ENCODE assay signal across 23 cellular contexts in the genomic region with DNA sequence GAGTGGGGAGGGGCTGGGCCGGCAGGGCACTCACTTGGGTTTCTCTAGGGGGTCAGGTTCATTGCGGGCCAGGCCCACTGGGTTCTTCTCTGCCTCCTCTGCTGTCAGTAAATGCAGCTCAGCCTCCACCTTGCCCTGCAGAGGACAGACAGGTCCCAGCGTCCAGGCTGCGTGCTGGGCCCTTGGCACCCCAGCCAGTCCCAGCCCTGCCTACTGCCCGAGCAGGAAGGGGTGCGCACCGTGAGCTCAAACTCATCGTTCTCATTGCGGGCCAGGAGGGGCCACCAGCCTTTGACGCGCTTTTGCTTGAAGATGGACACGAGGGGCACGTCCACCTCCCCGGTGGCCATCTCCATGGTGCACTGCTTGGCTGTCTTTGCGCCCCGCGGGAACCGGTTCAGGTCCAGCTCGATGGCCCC. TPM values are rescaled to one million over a fixed set of nuclear protein-coding genes. Genes with fewer than 3 reads are reported as not detected.
"Had no signal": no experiment of that assay in that cellular context is flagged by ENCODE, and none has a peak within 500 bp of the region (broad histone marks: within the 10 kb centered on the region; RNA-seq: fewer than 3 reads in every experiment).

No MANE protein-coding gene starts in this region.

- H3K27ac ChIP-seq: adrenal gland, cardiac muscle cell, esophagus squamous epithelium, thyroid gland had no signal

- H3K4me1 Mint-ChIP-seq: activated B cell treated with CpG ODN at 0.5 μM for 24 hours; activated CD4-positive, alpha-beta T cell treated with anti-CD3 and anti-CD28 coated beads, Interleukin-2, amount 10 ng/mL, durations not matched to agents 7 days and 5 days; nephron; stimulated activated naive B cell treated with anti-CD40 and anti-IgM and Interleukin-4, amounts not matched to agents 10 μg/mL and 1 μg/mL and 100 μg/mL, for 72 hours had no signal

- H3K4me3 ChIP-seq: adrenal gland, cardiac muscle cell, esophagus squamous epithelium, thyroid gland had no signal

- ATAC-seq: activated T-cell treated with anti-CD3 and anti-CD28 coated beads, Interleukin-2, amount 50 U/mL, for 72 hours; stimulated activated naive B cell treated with anti-CD40 and anti-IgM and Interleukin-4, amounts not matched to agents 10 μg/mL and 1 μg/mL and 100 μg/mL, for 72 hours had no signal

- H3K9me3 Mint-ChIP-seq: activated B cell treated with CpG ODN at 0.5 μM for 24 hours; activated CD4-positive, alpha-beta T cell treated with anti-CD3 and anti-CD28 coated beads, Interleukin-2, amount 10 ng/mL, durations not matched to agents 7 days and 5 days; activated T-cell treated with anti-CD3 and anti-CD28 coated beads, Interleukin-2, amount 50 U/mL, for 72 hours; nephron; stimulated activated naive B cell treated with anti-CD40 and anti-IgM and Interleukin-4, amounts not matched to agents 10 μg/mL and 1 μg/mL and 100 μg/mL, for 72 hours had no signal

- H3K36me3 Mint-ChIP-seq: stimulated activated naive B cell treated with anti-CD40 and anti-IgM and Interleukin-4, amounts not matched to agents 10 μg/mL and 1 μg/mL and 100 μg/mL, for 72 hours had no signal

- FAIRE-seq: colon, TTC549, urothelium cell line had no signal

- DNase-seq: activated B cell treated with CpG ODN at 0.5 μM for 24 hours; activated CD4-positive, alpha-beta T cell treated with anti-CD3 and anti-CD28 coated beads, Interleukin-2, amount 10 ng/mL, durations not matched to agents 7 days and 5 days; activated CD8-positive, alpha-beta memory T cell treated with anti-CD3 and anti-CD28 coated beads, Interleukin-2, amount 50 U/mL, for 48 hours; activated T-cell treated with anti-CD3 and anti-CD28 coated beads, Interleukin-2, amount 50 U/mL, for 72 hours; effector CD4-positive, alpha-beta T cell; esophagus squamous epithelium; hypothalamus; kidney glomerular epithelial cell; stimulated activated CD4-positive, alpha-beta T cell treated with anti-CD3 and anti-CD28 coated beads, Interleukin-15, amount 100 ng/mL, for 24 hours; stimulated activated CD4-positive, alpha-beta T cell treated with anti-CD3 and anti-CD28 coated beads, Interleukin-4, amount 100 ng/mL, for 1 hour; stimulated activated naive B cell treated with anti-CD40 and anti-IgM and Interleukin-4, amounts not matched to agents 10 μg/mL and 1 μg/mL and 100 μg/mL, for 72 hours; SW 1271; thyroid gland had no signal

- H3K27ac Mint-ChIP-seq: activated B cell treated with CpG ODN at 0.5 μM for 24 hours; activated CD4-positive, alpha-beta T cell treated with anti-CD3 and anti-CD28 coated beads, Interleukin-2, amount 10 ng/mL, durations not matched to agents 7 days and 5 days; activated T-cell treated with anti-CD3 and anti-CD28 coated beads, Interleukin-2, amount 50 U/mL, for 72 hours; nephron; stimulated activated naive B cell treated with anti-CD40 and anti-IgM and Interleukin-4, amounts not matched to agents 10 μg/mL and 1 μg/mL and 100 μg/mL, for 72 hours had no signal

- H3K27me3 Mint-ChIP-seq: activated B cell treated with CpG ODN at 0.5 μM for 24 hours; activated CD4-positive, alpha-beta T cell treated with anti-CD3 and anti-CD28 coated beads, Interleukin-2, amount 10 ng/mL, durations not matched to agents 7 days and 5 days had no signal

- H3K36me3 ChIP-seq: adrenal gland, cardiac muscle cell, esophagus squamous epithelium, thyroid gland had no signal

- H3K27me3 ChIP-seq: adrenal gland, cardiac muscle cell, thyroid gland had no signal

- H3K4me3 Mint-ChIP-seq: activated B cell treated with CpG ODN at 0.5 μM for 24 hours; activated CD4-positive, alpha-beta T cell treated with anti-CD3 and anti-CD28 coated beads, Interleukin-2, amount 10 ng/mL, durations not matched to agents 7 days and 5 days; activated T-cell treated with anti-CD3 and anti-CD28 coated beads, Interleukin-2, amount 50 U/mL, for 72 hours; nephron; stimulated activated naive B cell treated with anti-CD40 and anti-IgM and Interleukin-4, amounts not matched to agents 10 μg/mL and 1 μg/mL and 100 μg/mL, for 72 hours had no signal

- H3K9me3 ChIP-seq: adrenal gland, esophagus squamous epithelium, thyroid gland had no signal

RNA-seq across cellular contexts. Expression of gene OTOF, which starts 17.3 kb away (rescaled TPM):
- total RNA-seq: activated B cell treated with CpG ODN at 0.5 μM for 24 hours, cardiac muscle cell, osteocyte had no signal
- polyA plus RNA-seq: cardiac muscle cell had no signal

RNA-seq across cellular contexts. Expression of gene DRC1, which starts 58.9 kb away (rescaled TPM):
- total RNA-seq: activated B cell treated with CpG ODN at 0.5 μM for 24 hours; activated CD4-positive, alpha-beta T cell treated with anti-CD3 and anti-CD28 coated beads, Interleukin-2, amount 10 ng/mL, durations not matched to agents 7 days and 5 days; cardiac muscle cell; esophagus squamous epithelium; fibroblast of villous mesenchyme; osteocyte; T-helper 2 cell treated with Interferon-gamma antibody and Interleukin-4, amounts not matched to agents 100 ng/mL and 5 ng/mL, for 36 hours; thyroid gland had no signal
- polyA plus RNA-seq: cardiac muscle cell, liver had no signal
